16 cellular contexts compared by ENCODE assay signal in the genomic region with DNA sequence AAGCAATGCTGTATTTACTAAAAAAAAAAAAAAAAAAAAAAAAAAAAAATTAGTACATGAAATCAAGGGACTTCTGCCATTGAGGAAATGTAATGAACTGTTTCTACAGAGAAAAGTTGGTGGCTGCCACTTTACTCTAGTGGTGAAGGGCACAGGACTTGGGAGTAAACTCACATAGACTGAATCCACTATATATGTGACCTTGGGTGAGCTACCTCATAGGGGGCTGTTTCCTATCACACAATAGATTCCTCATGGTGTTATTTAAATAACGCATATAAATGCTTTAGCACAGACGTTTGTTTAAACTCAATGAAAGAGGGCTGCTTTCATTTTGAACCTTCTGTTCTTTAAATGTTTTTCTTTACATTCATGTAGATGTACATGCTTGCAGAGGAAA. TPM values are rescaled to one million over a fixed set of nuclear protein-coding genes. Genes with fewer than 3 reads are reported as not detected.
DNase-seq lines count a peak whose midpoint lies in the region; ATAC-seq and TF ChIP-seq lines count a peak whose summit lies in the region.
"Had no signal": no experiment of that assay in that cellular context is flagged by ENCODE, and none has a peak within 500 bp of the region (broad histone marks: within the 10 kb centered on the region; RNA-seq: fewer than 3 reads in every experiment).

No MANE protein-coding gene starts in this region.

- H3K4ac ChIP-seq in H9 (ENCODE audit: low read depth, low read length): no peak overlapping the region

- no peak for TF ChIP-seq CTCF in H9 (conservative IDR thresholded peaks at IDR 0.05)
- TF ChIP-seq CTCF in WTC11 (IDR thresholded peaks at IDR 0.05): no peak
- no peak for TF ChIP-seq CTCF in coronary artery (IDR thresholded peaks at IDR 0.05)

- H3K4me1 Mint-ChIP-seq in H9 (peaks cover 13 to 18% of the 10 kb centered on the region in 2 experiments), WTC11 (peaks cover 26% of the 10 kb centered on the region)
- H3K4me1 Mint-ChIP-seq: B cell had no signal

- no peak overlapping the region for H3K23ac ChIP-seq in H9 (ENCODE audit: insufficient read length, low read depth, low read length)

- H3K27me3 Mint-ChIP-seq in H9 (ENCODE audit: low read depth) (no peaks in the 10 kb centered on the region), WTC11 (ENCODE audit: low read depth) (peaks cover 4% of the 10 kb centered on the region; the same call in 1 of the 2 replicates)
- H3K27me3 Mint-ChIP-seq: B cell had no signal

- H3K9ac ChIP-seq in H9 (ENCODE audit: extremely low read depth, insufficient read length, low read length): no peak overlapping the region
- H3K9ac ChIP-seq: BLaER1 treated with 17β-estradiol and CSF1 and Interleukin-3, amounts not matched to agents 10 nM and 100 nM; KMS-11 had no signal

- no peak overlapping the region for H4K5ac ChIP-seq in H9 (ENCODE audit: insufficient read length, low read depth, low read length)

- no peak overlapping the region for H3T11ph ChIP-seq in H9 (ENCODE audit: low read length)

- H3K36me3 Mint-ChIP-seq in H9 (ENCODE audit: insufficient read depth in 1 of 3, low read depth in 3 of 3) (peaks cover 6 to 29% (median 19%) of the 10 kb centered on the region in 3 experiments), WTC11 (peaks cover 38% of the 10 kb centered on the region)
- H3K36me3 Mint-ChIP-seq: CD8-positive, alpha-beta T cell had no signal

- no peaks in the 10 kb centered on the region for H3K4me1 ChIP-seq in H9 (ENCODE audit: insufficient read depth, low read length)

- H4K8ac ChIP-seq in H9 (replicated peaks; ENCODE audit: insufficient read length, low read depth, low read length): no peak overlapping the region

- no peak overlapping the region for H2BK5ac ChIP-seq in H9 (ENCODE audit: insufficient read length, low read length)

- H2AFZ ChIP-seq in H9 (ENCODE audit: low read length): no peak overlapping the region

- no peaks in the 10 kb centered on the region for H3K27me3 ChIP-seq in H9 (ENCODE audit: insufficient read depth, low read length)
- H3K27me3 ChIP-seq: BLaER1 treated with 17β-estradiol and CSF1 and Interleukin-3, amounts not matched to agents 10 nM and 100 nM had no signal

- H2AK5ac ChIP-seq in H9 (ENCODE audit: insufficient read length, low read length): no peak overlapping the region

- no peak overlapping the region for H3K14ac ChIP-seq in H9 (ENCODE audit: insufficient read depth, low read length)

- intact Hi-C loops in Right ventricle myocardium superior (cut with DNase I): no loop called here

- no peak overlapping the region for H2BK12ac ChIP-seq in H9 (ENCODE audit: insufficient read length, low read depth, low read length)

- peak; percentile 92 for ATAC-seq in WTC11
- ATAC-seq in HG02588 (IDR thresholded peaks at IDR 0.05; ENCODE audit: unreplicated experiment): no peak
- no peak for ATAC-seq in Right ventricle myocardium superior (ENCODE audit: poor library complexity)
- ATAC-seq: CD8-positive, alpha-beta T cell had no signal

- H2BK20ac ChIP-seq in H9 (ENCODE audit: low read depth, low read length, poor library complexity, severe bottlenecking): no peak overlapping the region

- no peaks in the 10 kb centered on the region for H3K9me3 ChIP-seq in H9 (ENCODE audit: control insufficient read depth, low read depth, low read length)

- H3K27ac ChIP-seq in H9 (ENCODE audit: insufficient read length, low read depth, low read length): no peak overlapping the region
- no peak overlapping the region for H3K27ac ChIP-seq in coronary artery
- H3K27ac ChIP-seq: BLaER1 treated with 17β-estradiol and CSF1 and Interleukin-3, amounts not matched to agents 10 nM and 100 nM; HL-60; KMS-11 had no signal

- no peaks in the 10 kb centered on the region for H3K23me2 ChIP-seq in H9 (ENCODE audit: insufficient read length, low read depth, low read length, poor library complexity, severe bottlenecking)

- H3K4me3 ChIP-seq in coronary artery: no peak overlapping the region
- H3K4me3 ChIP-seq: BLaER1 treated with 17β-estradiol and CSF1 and Interleukin-3, amounts not matched to agents 10 nM and 100 nM had no signal

- no peaks in the 10 kb centered on the region for H3K79me2 ChIP-seq in H9 (ENCODE audit: insufficient read depth, low read length)

- no peak overlapping the region for H3K18ac ChIP-seq in H9 (ENCODE audit: insufficient read length, low read depth, low read length)

- H4K91ac ChIP-seq in H9 (ENCODE audit: insufficient read length, low read depth, low read length): no peak overlapping the region

- CTCF ChIA-PET in WTC11 (lab: Charles Lee): interaction anchor here (0.8 to 1.1 kb wide), 2 partner anchors 70 to 590 kb away, joined by 3 read pairs; no protein-coding TSS in a partner anchor

- no peak overlapping the region for H3K4me2 ChIP-seq in H9 (ENCODE audit: insufficient read depth, insufficient read length, low read length)
- H3K4me2 ChIP-seq: BLaER1 treated with 17β-estradiol and CSF1 and Interleukin-3, amounts not matched to agents 10 nM and 100 nM; KMS-11 had no signal

- no peaks in the 10 kb centered on the region for H4K20me1 ChIP-seq in H9 (ENCODE audit: control insufficient read depth, insufficient read depth, insufficient read length)
- H4K20me1 ChIP-seq: BLaER1 treated with 17β-estradiol and CSF1 and Interleukin-3, amounts not matched to agents 10 nM and 100 nM had no signal

- no peak overlapping the region for H2BK15ac ChIP-seq in H9 (ENCODE audit: low read depth, low read length)

- no peaks in the 10 kb centered on the region for H3K79me1 ChIP-seq in H9 (ENCODE audit: insufficient read depth, low read depth, low read length, poor library complexity, severe bottlenecking)

- H3K4me3 Mint-ChIP-seq in H9: peak overlapping the region in 1 of 2 experiments; percentile 30; a peak in 1 of 5 replicates
- H3K4me3 Mint-ChIP-seq in WTC11: no peak overlapping the region
- H3K4me3 Mint-ChIP-seq: B cell; CD8-positive, alpha-beta T cell had no signal

- no peak overlapping the region for H3K56ac ChIP-seq in H9 (ENCODE audit: insufficient read length, low read depth, low read length)

- no peak for DNase-seq in H9
- no peak for DNase-seq in WTC11 (ENCODE audit: low spot score)
- peak; percentile 9 for DNase-seq in iPS DF 19.7 (ENCODE audit: low read depth, low spot score)
- DNase-seq in Right ventricle myocardium superior: no peak
- no peak for DNase-seq in coronary artery (ENCODE audit: low spot score)
- no peak for DNase-seq in NCI-H2081 (lab: John Stamatoyannopoulos, UW)
- DNase-seq: Calu3; CD8-positive, alpha-beta T cell; DMS79 treated with DMSO at 0.1 percent for 48 hours; GF-D8 had no signal

- H3K9me3 Mint-ChIP-seq in H9: peaks cover 32 to 36% of the 10 kb centered on the region in 2 experiments
- peaks cover 35% of the 10 kb centered on the region for H3K9me3 Mint-ChIP-seq in WTC11

- WGBS in H9 (ENCODE audit: extremely low coverage, insufficient read length, low lambda C conversion rate): no CpG with 5 or more reads among the region's 2 CpGs

- H2BK120ac ChIP-seq in H9 (ENCODE audit: low read depth, low read length, poor library complexity, severe bottlenecking): no peak overlapping the region

- H3K27ac Mint-ChIP-seq in H9: peak overlapping the region in 2 of 3 experiments; percentile 46 to 81; a peak in 3 of 7 replicates
- peak overlapping the region; percentile 71 for H3K27ac Mint-ChIP-seq in WTC11
- H3K27ac Mint-ChIP-seq: B cell; CD8-positive, alpha-beta T cell had no signal

- POLR2A ChIA-PET in WTC11 (lab: Charles Lee): no interaction called here

TF ChIP-seq in WTC11, 78 proteins besides CTCF, POLR2A, EP300 and RAD21 (continues in another document):
- TF ChIP-seq ZNF219 (CRISPR knock-in tag; IDR thresholded peaks at IDR 0.05; ENCODE audit: borderline replicate concordance) (no peak), SMAD3 (CRISPR knock-in tag; IDR thresholded peaks at IDR 0.05; ENCODE audit: borderline replicate concordance) (no peak), ZNF281 (CRISPR knock-in tag; IDR thresholded peaks at IDR 0.05) (no peak), TP53 (CRISPR knock-in tag; IDR thresholded peaks at IDR 0.05) (no peak), FOXP1 (CRISPR knock-in tag; IDR thresholded peaks at IDR 0.05; ENCODE audit: borderline replicate concordance) (no peak), FOXK1 (CRISPR knock-in tag; IDR thresholded peaks at IDR 0.05) (no peak), NFATC4 (CRISPR knock-in tag; IDR thresholded peaks at IDR 0.05) (no peak)
- TF ChIP-seq, protein P1, sequence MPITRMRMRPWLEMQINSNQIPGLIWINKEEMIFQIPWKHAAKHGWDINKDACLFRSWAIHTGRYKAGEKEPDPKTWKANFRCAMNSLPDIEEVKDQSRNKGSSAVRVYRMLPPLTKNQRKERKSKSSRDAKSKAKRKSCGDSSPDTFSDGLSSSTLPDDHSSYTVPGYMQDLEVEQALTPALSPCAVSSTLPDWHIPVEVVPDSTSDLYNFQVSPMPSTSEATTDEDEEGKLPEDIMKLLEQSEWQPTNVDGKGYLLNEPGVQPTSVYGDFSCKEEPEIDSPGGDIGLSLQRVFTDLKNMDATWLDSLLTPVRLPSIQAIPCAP (CRISPR knock-in tag; IDR thresholded peaks at IDR 0.05): no peak

RNA-seq across cellular contexts. Expression of gene TERC, which starts 25.8 kb away (rescaled TPM):
- 12.9 and 14.1 TPM in 2 replicates for total RNA-seq in H9 (2021)
- 34.3 to 57.1 TPM (median 48.5 TPM) in 3 replicates for total RNA-seq in WTC11 (2021)
- total RNA-seq in Right ventricle myocardium superior: 1.5 TPM

RNA-seq across cellular contexts. Expression of gene ACTRT3, which starts 30.3 kb away (rescaled TPM):
- total RNA-seq in H9 (2021) (5.9 and 6.1 TPM in 2 replicates), WTC11 (2021) (2.3 to 2.7 TPM (median 2.4 TPM) in 3 replicates), Right ventricle myocardium superior (0.59 TPM)
- total RNA-seq: CD8-positive, alpha-beta T cell; HT1080 had no signal

RNA-seq across cellular contexts. Expression of gene MYNN, which starts 34.1 kb away (rescaled TPM):
- total RNA-seq in H9 (2021) (15.9 and 16.3 TPM in 2 replicates), WTC11 (2021) (14.3 to 14.5 TPM (median 14.3 TPM) in 3 replicates), Right ventricle myocardium superior (11.4 TPM)
